ENCODE assay signal across 10 cellular contexts in the genomic region with DNA sequence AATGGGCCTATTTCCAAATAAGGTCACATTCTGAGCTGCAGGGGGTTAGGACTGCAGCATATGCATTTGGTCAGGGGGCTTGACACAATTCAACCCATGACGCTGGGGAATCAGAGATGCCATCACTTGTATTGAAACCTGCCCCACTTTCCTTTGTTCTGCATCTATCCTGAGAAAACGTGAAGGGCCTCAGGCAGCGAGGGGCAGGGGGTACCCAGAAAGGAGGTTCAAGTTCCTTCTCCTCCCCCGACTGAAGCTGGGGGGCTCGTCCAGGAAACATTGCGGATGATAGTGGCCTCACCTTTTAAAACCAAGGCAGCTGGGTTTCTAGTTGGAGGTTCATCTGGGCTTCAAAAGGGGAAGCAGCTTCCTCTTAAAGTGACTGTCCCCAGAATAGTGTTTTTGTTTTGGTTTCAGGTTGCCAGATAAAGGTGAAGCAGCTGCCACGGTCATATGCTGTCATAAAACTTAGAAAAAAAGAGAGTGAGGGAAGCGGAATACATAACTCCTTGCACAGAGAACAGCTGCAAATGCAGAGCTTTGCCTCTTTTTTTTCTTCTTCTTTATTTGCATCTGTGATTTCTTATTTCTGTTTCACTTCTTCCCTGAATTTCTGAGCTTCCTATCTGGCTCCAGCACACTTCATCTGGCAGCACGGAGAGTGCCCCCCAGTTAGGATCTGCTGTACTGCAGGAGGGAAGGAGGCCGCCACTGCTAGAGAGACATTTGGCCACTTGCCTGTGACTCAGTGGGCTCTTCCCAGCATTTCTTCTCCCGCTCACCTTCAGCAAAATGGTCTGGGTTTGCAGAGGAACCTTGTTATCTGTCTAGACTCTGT.
DNase-seq lines count a peak whose midpoint lies in the region; ATAC-seq and TF ChIP-seq lines count a peak whose summit lies in the region.
"Had no signal": no experiment of that assay in that cellular context is flagged by ENCODE, and none has a peak within 500 bp of the region (broad histone marks: within the 10 kb centered on the region; RNA-seq: fewer than 3 reads in every experiment).

No MANE protein-coding gene starts in this region.

- H3K4me3 ChIP-seq in GM06990 (replicated peaks; ENCODE audit: low read depth, low read length), result no peak overlapping the region

- H3K36me3 ChIP-seq in GM06990 (ENCODE audit: control insufficient read depth, insufficient read depth, low read length), result no peaks in the 10 kb centered on the region

- peak; percentile 32 for DNase-seq in GM06990 (ENCODE audit: extremely low read depth, insufficient read length)
- DNase-seq in MV-4-11 (lab: John Stamatoyannopoulos, UW), result peak; percentile 22
- no peak for DNase-seq in pons (ENCODE audit: low spot score)
- DNase-seq in Right ventricle myocardium inferior (ENCODE audit: missing footprints), result no peak
- DNase-seq in GF-D8 (lab: John Stamatoyannopoulos, UW), result no peak
- DNase-seq in G401 (ENCODE audit: low spot score), result no peak
- DNase-seq: NCI-H226, SK-N-SH had no signal

- H3K27me3 ChIP-seq in GM06990 (replicated peaks; ENCODE audit: control insufficient read depth, insufficient read depth, low read length), result no peaks in the 10 kb centered on the region

- intact Hi-C loops in Right ventricle myocardium inferior (cut with DNase I), result no loop called here

- peak; percentile 81 for ATAC-seq in GM19328 (IDR thresholded peaks at IDR 0.05; ENCODE audit: unreplicated experiment)
- ATAC-seq in HG02884 (IDR thresholded peaks at IDR 0.05; ENCODE audit: unreplicated experiment), result peak; percentile 78
- no peak for ATAC-seq in Right ventricle myocardium inferior

- TF ChIP-seq CTCF in GM06990 (IDR thresholded peaks at IDR 0.05; ENCODE audit: insufficient read depth, low read length, poor library complexity, severe bottlenecking), result peak; percentile 21

- in situ Hi-C loops in G401 (cut with HindIII; ENCODE audit: low sequenced_read_pairs), result no loop called here

Comparison
In these comparisons a context has a peak if more than half of its experiments do, and no peak if none do; other contexts are left out.
1. DNase-seq: peak in GM06990 (single experiment) and MV-4-11 (single experiment); none in pons (single experiment), Right ventricle myocardium inferior (single experiment), GF-D8 (single experiment) and G401 (single experiment).